Comparison of ENCODE assay signal across 39 cellular contexts in the genomic region with DNA sequence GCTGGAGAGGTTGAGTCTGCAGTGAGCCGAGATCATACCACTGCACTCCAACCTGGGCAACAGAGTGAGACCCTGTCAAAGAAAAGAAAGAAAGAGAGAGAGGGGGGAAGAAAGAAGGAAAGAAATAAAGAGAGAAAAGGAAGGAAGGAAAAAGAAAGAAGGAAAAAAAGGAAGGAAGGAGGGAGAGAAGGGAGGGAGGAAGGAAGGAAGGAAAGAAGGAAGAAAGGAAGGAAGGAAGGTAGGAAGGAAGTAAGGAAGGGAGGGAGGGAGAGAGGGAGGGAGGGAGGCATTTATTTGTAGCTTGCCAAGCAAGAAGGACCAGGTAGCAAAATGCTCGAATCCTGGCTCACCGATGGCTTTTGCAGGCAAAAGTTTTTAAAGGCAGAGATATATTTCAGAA.
"Had no signal": no experiment of that assay in that cellular context is flagged by ENCODE, and none has a peak within 500 bp of the region (broad histone marks: within the 10 kb centered on the region; RNA-seq: fewer than 3 reads in every experiment).

No MANE protein-coding gene starts in this region.

- H3K4me3 Mint-ChIP-seq: activated B cell treated with CpG ODN at 0.5 μM for 24 hours; activated CD4-positive, alpha-beta memory T cell treated with anti-CD3 and anti-CD28 coated beads for 36 hours; activated CD4-positive, alpha-beta T cell treated with anti-CD3 and anti-CD28 coated beads, Interleukin-2, amount 10 ng/mL, durations not matched to agents 24 days and 14 days; activated CD8-positive, alpha-beta T cell treated with anti-CD3 and anti-CD28 coated beads for 36 hours; activated naive CD4-positive, alpha-beta T cell treated with anti-CD3 and anti-CD28 coated beads for 36 hours; activated naive CD8-positive, alpha-beta T cell treated with anti-CD3 and anti-CD28 coated beads for 36 hours; activated T-cell treated with anti-CD3 and anti-CD28 coated beads, Interleukin-2, amount 50 U/mL, for 4 hours; activated T-cell treated with anti-CD3 and anti-CD28 coated beads, Interleukin-2, amount 50 U/mL, for 72 hours; activated T-helper 1 cell treated with anti-CD3 and anti-CD28 coated beads, Interleukin-12 subunit alpha, Interleukin-12 subunit beta, Interleukin-2, Interleukin-4 antibody, amounts not matched to agents 30 ng/mL and 10 ng/mL and 1 ng/mL, durations not matched to agents 14 hours and 24 hours and 36 hours; activated T-helper 17 cell treated with anti-CD3 and anti-CD28 coated beads, Interleukin-2, amount 50 U/mL, for 72 hours; central memory CD8-positive, alpha-beta T cell; T-helper 1 cell treated with Interleukin-12 subunit alpha and Interleukin-12 subunit beta and Interleukin-4 antibody, amounts not matched to agents 30 μg/mL and 1 μg/mL, for 36 hours; T-helper 2 cell treated with Interferon-gamma antibody and Interleukin-4, amounts not matched to agents 5 μg/mL and 100 μg/mL, for 36 hours had no signal

- H3K4me3 ChIP-seq: adrenal gland, body of pancreas, cardiac muscle cell had no signal

- H3K36me3 ChIP-seq: adrenal gland, brain microvascular endothelial cell, cardiac muscle cell had no signal

- H3K9me3 Mint-ChIP-seq: activated B cell treated with CpG ODN at 0.5 μM for 24 hours; activated CD4-positive, alpha-beta memory T cell treated with anti-CD3 and anti-CD28 coated beads for 36 hours; activated CD4-positive, alpha-beta T cell treated with anti-CD3 and anti-CD28 coated beads, Interleukin-2, amount 10 ng/mL, durations not matched to agents 24 days and 14 days; activated CD8-positive, alpha-beta T cell treated with anti-CD3 and anti-CD28 coated beads for 36 hours; activated naive CD4-positive, alpha-beta T cell treated with anti-CD3 and anti-CD28 coated beads for 36 hours; activated naive CD4-positive, alpha-beta T cell treated with anti-CD3 and anti-CD28 coated beads, Interleukin-2, amount 50 U/mL, for 72 hours; activated naive CD8-positive, alpha-beta T cell treated with anti-CD3 and anti-CD28 coated beads for 36 hours; activated T-cell treated with anti-CD3 and anti-CD28 coated beads, Interleukin-2, amount 50 U/mL, for 4 hours; activated T-cell treated with anti-CD3 and anti-CD28 coated beads, Interleukin-2, amount 50 U/mL, for 72 hours; activated T-helper 1 cell treated with anti-CD3 and anti-CD28 coated beads, Interleukin-12 subunit alpha, Interleukin-12 subunit beta, Interleukin-2, Interleukin-4 antibody, amounts not matched to agents 30 ng/mL and 10 ng/mL and 1 ng/mL, durations not matched to agents 14 hours and 24 hours and 36 hours; activated T-helper 17 cell treated with anti-CD3 and anti-CD28 coated beads, Interleukin-2, amount 50 U/mL, for 72 hours; central memory CD8-positive, alpha-beta T cell; T-helper 1 cell treated with Interleukin-12 subunit alpha and Interleukin-12 subunit beta and Interleukin-4 antibody, amounts not matched to agents 30 μg/mL and 1 μg/mL, for 36 hours; T-helper 2 cell treated with Interferon-gamma antibody and Interleukin-4, amounts not matched to agents 5 μg/mL and 100 μg/mL, for 36 hours had no signal

- H3K27me3 ChIP-seq: body of pancreas, brain microvascular endothelial cell, cardiac muscle cell had no signal

- DNase-seq: activated B cell treated with CpG ODN at 0.5 μM for 24 hours; activated CD4-positive, alpha-beta memory T cell treated with anti-CD3 and anti-CD28 coated beads for 36 hours; activated CD4-positive, alpha-beta T cell treated with anti-CD3 and anti-CD28 coated beads for 4 hours; activated CD4-positive, alpha-beta T cell treated with anti-CD3 and anti-CD28 coated beads, Interleukin-2, amount 10 ng/mL, durations not matched to agents 24 days and 14 days; activated CD4-positive, alpha-beta T cell treated with anti-CD3 and anti-CD28 coated beads, Interleukin-2, amount 50 U/mL, for 1 hour; activated CD4-positive, alpha-beta T cell treated with anti-CD3 and anti-CD28 coated beads, Interleukin-2, amount 50 U/mL, for 4 hours; activated CD4-positive, CD25-positive, alpha-beta regulatory T cell treated with anti-CD3 and anti-CD28 coated beads, Interleukin-2, amount 50 U/mL, for 72 hours; activated CD8-positive, alpha-beta memory T cell treated with anti-CD3 and anti-CD28 coated beads, Interleukin-2, amount 50 U/mL, for 4 hours; activated CD8-positive, alpha-beta T cell treated with anti-CD3 and anti-CD28 coated beads for 36 hours; activated effector memory CD4-positive, alpha-beta T cell treated with anti-CD3 and anti-CD28 coated beads, Interleukin-2, amount 50 U/mL, for 16 hours; activated gamma-delta T cell treated with Interleukin-2 at 50 U/mL for 16 hours; activated naive CD4-positive, alpha-beta T cell; activated naive CD4-positive, alpha-beta T cell treated with anti-CD3 and anti-CD28 coated beads for 36 hours; activated naive CD4-positive, alpha-beta T cell treated with anti-CD3 and anti-CD28 coated beads, Interleukin-2, amount 50 U/mL, for 16 hours; activated naive CD8-positive, alpha-beta T cell treated with anti-CD3 and anti-CD28 coated beads for 36 hours; activated T-cell treated with anti-CD3 and anti-CD28 coated beads for 4 hours; activated T-cell treated with anti-CD3 and anti-CD28 coated beads, Interleukin-2, amount 50 U/mL, for 1 hour; activated T-cell treated with anti-CD3 and anti-CD28 coated beads, Interleukin-2, amount 50 U/mL, for 4 hours; activated T-cell treated with anti-CD3 and anti-CD28 coated beads, Interleukin-2, amount 50 U/mL, for 72 hours; adrenal gland; amniotic stem cell; aorta; body of pancreas; brain microvascular endothelial cell; caudate nucleus; cerebellar nuclear complex; T-helper 2 cell; T-helper 9 cell had no signal

- H3K27ac ChIP-seq: adrenal gland, body of pancreas, brain microvascular endothelial cell, cardiac muscle cell, VCaP had no signal

- FAIRE-seq: astrocyte, bronchial epithelial cell, TTC549 had no signal

- H3K9me3 ChIP-seq: adrenal gland had no signal

- H3K4me1 Mint-ChIP-seq: activated CD4-positive, alpha-beta T cell treated with anti-CD3 and anti-CD28 coated beads, Interleukin-2, amount 10 ng/mL, durations not matched to agents 24 days and 14 days; activated T-helper 17 cell treated with anti-CD3 and anti-CD28 coated beads, Interleukin-2, amount 50 U/mL, for 72 hours had no signal

- ATAC-seq: activated CD8-positive, alpha-beta T cell treated with anti-CD3 and anti-CD28 coated beads for 36 hours; activated naive CD4-positive, alpha-beta T cell treated with anti-CD3 and anti-CD28 coated beads, Interleukin-2, amount 50 U/mL, for 72 hours; activated T-cell treated with anti-CD3 and anti-CD28 coated beads, Interleukin-2, amount 50 U/mL, for 4 hours; activated T-cell treated with anti-CD3 and anti-CD28 coated beads, Interleukin-2, amount 50 U/mL, for 72 hours; activated T-helper 17 cell treated with anti-CD3 and anti-CD28 coated beads, Interleukin-2, amount 50 U/mL, for 72 hours; body of pancreas had no signal

- H3K27ac Mint-ChIP-seq: activated B cell treated with CpG ODN at 0.5 μM for 24 hours; activated CD4-positive, alpha-beta memory T cell treated with anti-CD3 and anti-CD28 coated beads for 36 hours; activated CD4-positive, alpha-beta T cell treated with anti-CD3 and anti-CD28 coated beads, Interleukin-2, amount 10 ng/mL, durations not matched to agents 24 days and 14 days; activated CD8-positive, alpha-beta T cell treated with anti-CD3 and anti-CD28 coated beads for 36 hours; activated naive CD4-positive, alpha-beta T cell treated with anti-CD3 and anti-CD28 coated beads for 36 hours; activated naive CD4-positive, alpha-beta T cell treated with anti-CD3 and anti-CD28 coated beads, Interleukin-2, amount 50 U/mL, for 72 hours; activated naive CD8-positive, alpha-beta T cell treated with anti-CD3 and anti-CD28 coated beads for 36 hours; activated T-cell treated with anti-CD3 and anti-CD28 coated beads, Interleukin-2, amount 50 U/mL, for 72 hours; activated T-helper 1 cell treated with anti-CD3 and anti-CD28 coated beads, Interleukin-12 subunit alpha, Interleukin-12 subunit beta, Interleukin-2, Interleukin-4 antibody, amounts not matched to agents 30 ng/mL and 10 ng/mL and 1 ng/mL, durations not matched to agents 14 hours and 24 hours and 36 hours; activated T-helper 17 cell treated with anti-CD3 and anti-CD28 coated beads, Interleukin-2, amount 50 U/mL, for 72 hours; T-helper 1 cell treated with Interleukin-12 subunit alpha and Interleukin-12 subunit beta and Interleukin-4 antibody, amounts not matched to agents 30 μg/mL and 1 μg/mL, for 36 hours; T-helper 2 cell treated with Interferon-gamma antibody and Interleukin-4, amounts not matched to agents 5 μg/mL and 100 μg/mL, for 36 hours had no signal

- H3K36me3 Mint-ChIP-seq: activated CD4-positive, alpha-beta memory T cell treated with anti-CD3 and anti-CD28 coated beads for 36 hours; activated naive CD4-positive, alpha-beta T cell treated with anti-CD3 and anti-CD28 coated beads, Interleukin-2, amount 50 U/mL, for 72 hours; activated naive CD8-positive, alpha-beta T cell treated with anti-CD3 and anti-CD28 coated beads for 36 hours had no signal
